1 cellular context compared by ENCODE assay signal in genomic region chr2:61090386-61090921, GRCh38.
TF ChIP-seq lines count a peak whose summit lies in the region.

No MANE protein-coding gene starts in this region.

TF ChIP-seq in WTC11, 78 proteins besides CTCF, POLR2A, EP300 and RAD21 (continued from another document):
- no peak for TF ChIP-seq E2F1 (CRISPR knock-in tag; IDR thresholded peaks at IDR 0.05)
